Comparison of ENCODE assay signal across 1 cellular context in genomic region chr7:112449902-112450806, GRCh38.
TF ChIP-seq lines count a peak whose summit lies in the region.

IFRD1 (plus strand) TSS chr7:112450460; CDS start chr7:112450689, 229 bp downstream.

TF ChIP-seq in SK-N-SH, 30 proteins besides CTCF, POLR2A, EP300 and RAD21 (continued from another document):
- TF ChIP-seq REST (IDR thresholded peaks at IDR 0.05; ENCODE audit: low read depth, low read length) (0 out of 2 replicates have a peak, but pooled peaks have one; percentile 22), TCF12 (IDR thresholded peaks at IDR 0.05) (no peak), TAF1 (IDR thresholded peaks at IDR 0.05; ENCODE audit: borderline replicate concordance, low read depth, low read length) (peak; percentile 89), EZH2phosphoT487 (IDR thresholded peaks at IDR 0.05; ENCODE audit: borderline replicate concordance, low read depth) (no peak), RFX5 (IDR thresholded peaks at IDR 0.05; ENCODE audit: low read length) (peak; percentile 55), JUND (IDR thresholded peaks at IDR 0.05) (no peak), FOXM1 (IDR thresholded peaks at IDR 0.05; ENCODE audit: low read depth) (no peak), ELF1 (IDR thresholded peaks at IDR 0.05) (peak; percentile 67), GABPA (IDR thresholded peaks at IDR 0.05; ENCODE audit: low read depth) (peak; percentile 52), MEF2A (IDR thresholded peaks at IDR 0.05; ENCODE audit: borderline replicate concordance, low read depth) (no peak), RXRA (IDR thresholded peaks at IDR 0.05; ENCODE audit: borderline replicate concordance, low read depth) (no peak)
